In the genomic region with DNA sequence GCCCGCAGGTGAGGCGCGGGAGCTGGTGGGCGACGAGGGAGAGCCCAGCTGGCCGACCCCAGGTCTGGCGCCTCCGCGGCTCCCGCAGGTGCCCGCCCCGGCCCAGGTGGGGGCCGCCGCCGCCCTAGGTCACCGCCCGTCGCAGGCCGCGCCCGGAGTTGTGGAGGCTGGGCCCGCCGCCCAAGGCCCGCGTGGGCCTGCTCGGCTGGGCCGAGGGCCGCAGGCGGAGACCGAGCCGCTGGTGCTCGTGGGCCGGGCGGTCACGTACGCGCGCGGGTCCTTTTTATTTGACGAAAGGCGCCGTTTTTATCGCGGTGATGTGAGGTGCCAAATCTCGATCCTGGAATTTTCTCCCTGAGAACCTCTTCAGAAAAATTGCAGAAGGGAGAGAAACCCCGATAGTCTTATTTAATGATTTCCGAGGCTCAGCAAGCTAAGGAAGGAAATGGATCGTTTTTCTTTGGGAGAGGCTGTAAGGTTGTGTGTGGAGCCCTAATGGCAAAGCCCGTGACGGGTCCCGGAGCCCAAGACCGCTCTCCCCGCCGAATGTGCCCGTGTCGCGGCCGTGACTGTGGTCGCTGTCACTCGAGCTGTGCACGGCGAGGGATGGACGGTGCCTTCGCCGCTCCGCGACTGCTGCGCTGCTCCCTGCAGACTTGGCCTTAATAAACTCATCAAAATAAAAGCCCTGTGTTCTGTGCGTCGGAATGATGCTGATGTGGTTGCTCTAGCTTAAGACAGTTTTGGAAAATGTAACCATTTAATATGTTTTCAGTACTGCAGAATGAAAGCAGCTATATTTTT, we compare ENCODE assay signal across 8 cellular contexts. TPM values are rescaled to one million over a fixed set of nuclear protein-coding genes. Genes with fewer than 3 reads are reported as not detected.
DNase-seq lines count a peak whose midpoint lies in the region; ATAC-seq and TF ChIP-seq lines count a peak whose summit lies in the region.

No MANE protein-coding gene starts in this region.

- H3K79me2 ChIP-seq in ACC112 (ENCODE audit: control insufficient read depth, insufficient read depth, low read length, unreplicated experiment) (peaks cover 45% of the 10 kb centered on the region), PC-9 (ENCODE audit: low read depth) (peaks cover 42% of the 10 kb centered on the region)

- H3K27ac ChIP-seq in ACC112 (ENCODE audit: low read depth, low read length) (peak overlapping the region; percentile 38), PC-9 (peak overlapping the region; percentile 8)
- peak overlapping the region; percentile 71 for H3K27ac ChIP-seq in naive thymus-derived CD4-positive, alpha-beta T cell (ENCODE audit: low read depth, low read length)

- no peaks in the 10 kb centered on the region for H3K9me3 Mint-ChIP-seq in naive thymus-derived CD4-positive, alpha-beta T cell

- peaks cover 0 to 2% (median 0%) of the 10 kb centered on the region in 5 donors for H3K27me3 Mint-ChIP-seq in naive thymus-derived CD4-positive, alpha-beta T cell

- POLR2A ChIA-PET in PC-9 (lab: Charles Lee; ENCODE audit: unreplicated experiment): interaction anchor here (0.5 kb wide), 1 partner anchor 623 kb away, joined by 19 read pairs; no protein-coding TSS in a partner anchor
- POLR2A ChIA-PET in naive thymus-derived CD4-positive, alpha-beta T cell (lab: Charles Lee): interaction anchor here (0.6 to 1.0 kb wide), 3 partner anchors 54 to 370 kb away, joined by 3 read pairs; a partner anchor contains a TSS

- ATAC-seq in GM18517 (IDR thresholded peaks at IDR 0.05; ENCODE audit: unreplicated experiment) (peak; percentile 45), HG03045 (IDR thresholded peaks at IDR 0.05; ENCODE audit: unreplicated experiment) (peak; percentile 53)
- ATAC-seq in naive thymus-derived CD4-positive, alpha-beta T cell: peak; percentile 55

- H3K36me3 ChIP-seq in ACC112 (ENCODE audit: insufficient read depth, low read length) (no peaks in the 10 kb centered on the region), PC-9 (ENCODE audit: low read depth) (no peaks in the 10 kb centered on the region)
- H3K36me3 ChIP-seq in naive thymus-derived CD4-positive, alpha-beta T cell (ENCODE audit: control insufficient read depth in 2 of 3, insufficient read depth in 3 of 3, low read length in 3 of 3): no peaks in the 10 kb centered on the region

- intact Hi-C loops in PC-9 (cut with micrococcal nuclease; ENCODE audit: unreplicated experiment): loop anchor here (10.0 kb wide), 2 partner anchors 123 to 223 kb away; no protein-coding TSS in a partner anchor
- intact Hi-C loops in naive thymus-derived CD4-positive, alpha-beta T cell (cut with micrococcal nuclease): loop anchor here (1.0 to 10.0 kb wide), 14 partner anchors 58 to 1264 kb away; a partner anchor contains a TSS

- peak in 1 of 2 experiments; percentile 33 for DNase-seq in PC-9
- DNase-seq in activated effector memory CD4-positive, alpha-beta T cell treated with anti-CD3 and anti-CD28 coated beads, Interleukin-2, amount 50 U/mL, for 16 hours: peak; percentile 79
- DNase-seq in fibroblast of pulmonary artery (ENCODE audit: low read depth): peak; percentile 63
- DNase-seq in naive thymus-derived CD4-positive, alpha-beta T cell: peak; percentile 19 to 58 (median 48)
- DNase-seq in superior temporal gyrus (ENCODE audit: extremely low spot score): peak; percentile 81

- H3K27me3 ChIP-seq in ACC112 (ENCODE audit: insufficient read depth, low read length): no peaks in the 10 kb centered on the region
- no peaks in the 10 kb centered on the region for H3K27me3 ChIP-seq in PC-9 (ENCODE audit: insufficient read depth, low read depth)
- no peaks in the 10 kb centered on the region for H3K27me3 ChIP-seq in naive thymus-derived CD4-positive, alpha-beta T cell (ENCODE audit: control insufficient read depth in 2 of 2, insufficient read depth in 2 of 2, low read length in 2 of 2)

- H3K4me1 ChIP-seq in ACC112 (ENCODE audit: control insufficient read depth, insufficient read depth, low read length, unreplicated experiment): peaks cover 19% of the 10 kb centered on the region
- peaks cover 27% of the 10 kb centered on the region for H3K4me1 ChIP-seq in PC-9 (replicated peaks; ENCODE audit: insufficient read depth)
- peaks cover 9 to 12% of the 10 kb centered on the region in 2 donors for H3K4me1 ChIP-seq in naive thymus-derived CD4-positive, alpha-beta T cell (ENCODE audit: control insufficient read depth in 2 of 2, insufficient read depth in 2 of 2, low read length in 2 of 2)

- H3K4me2 ChIP-seq in PC-9: peak overlapping the region; percentile 84

- peak overlapping the region; percentile 96 for H3K4me3 ChIP-seq in ACC112 (ENCODE audit: low read depth, low read length)
- H3K4me3 ChIP-seq in PC-9: peak overlapping the region; percentile 66
- peak overlapping the region; percentile 83 for H3K4me3 ChIP-seq in fibroblast of pulmonary artery (replicated peaks; ENCODE audit: low read depth, low read length)
- H3K4me3 ChIP-seq in naive thymus-derived CD4-positive, alpha-beta T cell (ENCODE audit: low read length): peak overlapping the region; percentile 88

- H3K27ac Mint-ChIP-seq in naive thymus-derived CD4-positive, alpha-beta T cell: peak overlapping the region; percentile 59 to 86 (median 81)

- BruUV-seq in PC-9 (replicated peaks; lab: Mats Ljungman, UMichigan): no TSS peak

- H3K4me3 Mint-ChIP-seq in naive thymus-derived CD4-positive, alpha-beta T cell: peak overlapping the region; percentile 89 to 95 (median 93)

- peaks cover 24% of the 10 kb centered on the region for H3F3A ChIP-seq in PC-9 (ENCODE audit: insufficient read depth, low read depth)

- peak overlapping the region; percentile 88 for H2AFZ ChIP-seq in ACC112 (ENCODE audit: low read length, unreplicated experiment)
- peak overlapping the region; percentile 80 for H2AFZ ChIP-seq in PC-9

- H3K4me1 Mint-ChIP-seq in naive thymus-derived CD4-positive, alpha-beta T cell: peaks cover 17 to 41% (median 30%) of the 10 kb centered on the region in 7 donors

- CTCF ChIA-PET in PC-9 (lab: Charles Lee): no interaction called here
- CTCF ChIA-PET in naive thymus-derived CD4-positive, alpha-beta T cell (lab: Charles Lee): interaction anchor here (0.6 kb wide), 1 partner anchor 22 kb away, joined by 3 read pairs; no protein-coding TSS in a partner anchor

- TF ChIP-seq CTCF in PC-9 (conservative IDR thresholded peaks at IDR 0.05) (no peak), fibroblast of pulmonary artery (IDR thresholded peaks at IDR 0.05; ENCODE audit: low read length, missing control alignments) (no peak)

- H3K9me2 ChIP-seq in PC-9 (ENCODE audit: insufficient read depth): no peaks in the 10 kb centered on the region

- H4K20me1 ChIP-seq in PC-9 (ENCODE audit: insufficient read depth): peaks cover 23% of the 10 kb centered on the region

- H3K9me3 ChIP-seq in PC-9 (ENCODE audit: insufficient read depth, low read depth): no peaks in the 10 kb centered on the region
- no peaks in the 10 kb centered on the region for H3K9me3 ChIP-seq in naive thymus-derived CD4-positive, alpha-beta T cell (ENCODE audit: control insufficient read depth in 2 of 3, low read length in 3 of 3)

- no peaks in the 10 kb centered on the region for H3K36me3 Mint-ChIP-seq in naive thymus-derived CD4-positive, alpha-beta T cell

RNA-seq across cellular contexts. Expression of a gene that starts 0.6 kb away (rescaled TPM):
- total RNA-seq in PC-9 (2021): 24.2 and 34.1 TPM in 2 replicates
- total RNA-seq in naive thymus-derived CD4-positive, alpha-beta T cell: 10 to 100 TPM; 25.4 to 42.1 (median 29.2) TPM
- 10 to 100 TPM; 37.4 to 58.8 TPM for polyA plus RNA-seq in naive thymus-derived CD4-positive, alpha-beta T cell

RNA-seq across cellular contexts. Expression of a gene that starts 28.4 kb away (rescaled TPM):
- total RNA-seq in PC-9 (2021): 3.4 and 4.4 TPM in 2 replicates
- total RNA-seq in naive thymus-derived CD4-positive, alpha-beta T cell: not detected
- under 1 TPM in 1 of 2 donors, not detected in 1; 0.40 TPM for polyA plus RNA-seq in naive thymus-derived CD4-positive, alpha-beta T cell

Comparison
In these comparisons a context has a peak if more than half of its experiments do, and no peak if none do; other contexts are left out.
1. H3K27ac ChIP-seq: peak in every context shown above with its lines; median percentile 71 in naive thymus-derived CD4-positive, alpha-beta T cell; 38 in ACC112; 8 in PC-9.